Comparison of ENCODE assay signal across 1 cellular context in the genomic region with DNA sequence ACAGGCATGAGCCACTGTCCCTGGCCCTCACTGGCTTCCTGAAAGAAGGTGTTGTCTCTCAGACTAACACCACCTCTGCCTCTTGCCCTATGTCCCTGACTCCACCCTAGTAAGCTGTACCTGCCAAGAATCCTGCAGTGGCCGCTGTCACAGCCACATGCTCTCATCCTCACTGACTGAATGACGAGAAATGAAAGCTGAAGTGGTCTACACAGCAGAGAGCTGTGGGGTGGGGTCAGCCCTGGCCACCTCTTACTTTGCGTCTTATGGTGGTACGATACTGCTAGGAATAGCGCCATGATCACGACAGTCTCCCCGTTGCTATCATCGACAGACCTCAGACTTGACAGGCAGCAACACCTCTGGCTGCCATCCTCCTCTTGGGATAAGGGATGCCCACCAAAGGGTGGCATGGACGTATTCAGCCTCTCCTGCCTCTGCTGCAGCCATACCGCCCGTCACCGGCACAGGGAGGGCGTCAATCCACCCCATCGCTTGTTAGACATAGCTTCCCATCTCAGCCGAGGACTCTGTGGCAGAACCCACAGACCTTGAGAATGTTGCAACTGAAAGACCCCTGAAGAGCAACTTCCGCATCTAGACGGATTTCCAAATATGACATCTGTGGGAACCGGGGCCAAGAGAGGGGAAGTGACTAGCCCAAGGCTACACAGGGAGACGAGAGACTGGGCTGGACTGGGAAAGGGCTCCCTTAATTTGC.
TF ChIP-seq lines count a peak whose summit lies in the region.

No MANE protein-coding gene starts in this region.

TF ChIP-seq in K562, 482 proteins besides CTCF, POLR2A, EP300 and RAD21:
- TF ChIP-seq NR1H2 (CRISPR knock-in tag; IDR thresholded peaks at IDR 0.05) (no peak), SPI1 (IDR thresholded peaks at IDR 0.05; ENCODE audit: borderline replicate concordance, low read depth, low read length) (peak; percentile 50; the same call in 1 of the 2 replicates), ILF3 (IDR thresholded peaks at IDR 0.05; ENCODE audit: borderline replicate concordance) (no peak), L3MBTL2 (IDR thresholded peaks at IDR 0.05) (peak; percentile 19; the same call in 1 of the 2 replicates)
- TF ChIP-seq, protein P1, sequence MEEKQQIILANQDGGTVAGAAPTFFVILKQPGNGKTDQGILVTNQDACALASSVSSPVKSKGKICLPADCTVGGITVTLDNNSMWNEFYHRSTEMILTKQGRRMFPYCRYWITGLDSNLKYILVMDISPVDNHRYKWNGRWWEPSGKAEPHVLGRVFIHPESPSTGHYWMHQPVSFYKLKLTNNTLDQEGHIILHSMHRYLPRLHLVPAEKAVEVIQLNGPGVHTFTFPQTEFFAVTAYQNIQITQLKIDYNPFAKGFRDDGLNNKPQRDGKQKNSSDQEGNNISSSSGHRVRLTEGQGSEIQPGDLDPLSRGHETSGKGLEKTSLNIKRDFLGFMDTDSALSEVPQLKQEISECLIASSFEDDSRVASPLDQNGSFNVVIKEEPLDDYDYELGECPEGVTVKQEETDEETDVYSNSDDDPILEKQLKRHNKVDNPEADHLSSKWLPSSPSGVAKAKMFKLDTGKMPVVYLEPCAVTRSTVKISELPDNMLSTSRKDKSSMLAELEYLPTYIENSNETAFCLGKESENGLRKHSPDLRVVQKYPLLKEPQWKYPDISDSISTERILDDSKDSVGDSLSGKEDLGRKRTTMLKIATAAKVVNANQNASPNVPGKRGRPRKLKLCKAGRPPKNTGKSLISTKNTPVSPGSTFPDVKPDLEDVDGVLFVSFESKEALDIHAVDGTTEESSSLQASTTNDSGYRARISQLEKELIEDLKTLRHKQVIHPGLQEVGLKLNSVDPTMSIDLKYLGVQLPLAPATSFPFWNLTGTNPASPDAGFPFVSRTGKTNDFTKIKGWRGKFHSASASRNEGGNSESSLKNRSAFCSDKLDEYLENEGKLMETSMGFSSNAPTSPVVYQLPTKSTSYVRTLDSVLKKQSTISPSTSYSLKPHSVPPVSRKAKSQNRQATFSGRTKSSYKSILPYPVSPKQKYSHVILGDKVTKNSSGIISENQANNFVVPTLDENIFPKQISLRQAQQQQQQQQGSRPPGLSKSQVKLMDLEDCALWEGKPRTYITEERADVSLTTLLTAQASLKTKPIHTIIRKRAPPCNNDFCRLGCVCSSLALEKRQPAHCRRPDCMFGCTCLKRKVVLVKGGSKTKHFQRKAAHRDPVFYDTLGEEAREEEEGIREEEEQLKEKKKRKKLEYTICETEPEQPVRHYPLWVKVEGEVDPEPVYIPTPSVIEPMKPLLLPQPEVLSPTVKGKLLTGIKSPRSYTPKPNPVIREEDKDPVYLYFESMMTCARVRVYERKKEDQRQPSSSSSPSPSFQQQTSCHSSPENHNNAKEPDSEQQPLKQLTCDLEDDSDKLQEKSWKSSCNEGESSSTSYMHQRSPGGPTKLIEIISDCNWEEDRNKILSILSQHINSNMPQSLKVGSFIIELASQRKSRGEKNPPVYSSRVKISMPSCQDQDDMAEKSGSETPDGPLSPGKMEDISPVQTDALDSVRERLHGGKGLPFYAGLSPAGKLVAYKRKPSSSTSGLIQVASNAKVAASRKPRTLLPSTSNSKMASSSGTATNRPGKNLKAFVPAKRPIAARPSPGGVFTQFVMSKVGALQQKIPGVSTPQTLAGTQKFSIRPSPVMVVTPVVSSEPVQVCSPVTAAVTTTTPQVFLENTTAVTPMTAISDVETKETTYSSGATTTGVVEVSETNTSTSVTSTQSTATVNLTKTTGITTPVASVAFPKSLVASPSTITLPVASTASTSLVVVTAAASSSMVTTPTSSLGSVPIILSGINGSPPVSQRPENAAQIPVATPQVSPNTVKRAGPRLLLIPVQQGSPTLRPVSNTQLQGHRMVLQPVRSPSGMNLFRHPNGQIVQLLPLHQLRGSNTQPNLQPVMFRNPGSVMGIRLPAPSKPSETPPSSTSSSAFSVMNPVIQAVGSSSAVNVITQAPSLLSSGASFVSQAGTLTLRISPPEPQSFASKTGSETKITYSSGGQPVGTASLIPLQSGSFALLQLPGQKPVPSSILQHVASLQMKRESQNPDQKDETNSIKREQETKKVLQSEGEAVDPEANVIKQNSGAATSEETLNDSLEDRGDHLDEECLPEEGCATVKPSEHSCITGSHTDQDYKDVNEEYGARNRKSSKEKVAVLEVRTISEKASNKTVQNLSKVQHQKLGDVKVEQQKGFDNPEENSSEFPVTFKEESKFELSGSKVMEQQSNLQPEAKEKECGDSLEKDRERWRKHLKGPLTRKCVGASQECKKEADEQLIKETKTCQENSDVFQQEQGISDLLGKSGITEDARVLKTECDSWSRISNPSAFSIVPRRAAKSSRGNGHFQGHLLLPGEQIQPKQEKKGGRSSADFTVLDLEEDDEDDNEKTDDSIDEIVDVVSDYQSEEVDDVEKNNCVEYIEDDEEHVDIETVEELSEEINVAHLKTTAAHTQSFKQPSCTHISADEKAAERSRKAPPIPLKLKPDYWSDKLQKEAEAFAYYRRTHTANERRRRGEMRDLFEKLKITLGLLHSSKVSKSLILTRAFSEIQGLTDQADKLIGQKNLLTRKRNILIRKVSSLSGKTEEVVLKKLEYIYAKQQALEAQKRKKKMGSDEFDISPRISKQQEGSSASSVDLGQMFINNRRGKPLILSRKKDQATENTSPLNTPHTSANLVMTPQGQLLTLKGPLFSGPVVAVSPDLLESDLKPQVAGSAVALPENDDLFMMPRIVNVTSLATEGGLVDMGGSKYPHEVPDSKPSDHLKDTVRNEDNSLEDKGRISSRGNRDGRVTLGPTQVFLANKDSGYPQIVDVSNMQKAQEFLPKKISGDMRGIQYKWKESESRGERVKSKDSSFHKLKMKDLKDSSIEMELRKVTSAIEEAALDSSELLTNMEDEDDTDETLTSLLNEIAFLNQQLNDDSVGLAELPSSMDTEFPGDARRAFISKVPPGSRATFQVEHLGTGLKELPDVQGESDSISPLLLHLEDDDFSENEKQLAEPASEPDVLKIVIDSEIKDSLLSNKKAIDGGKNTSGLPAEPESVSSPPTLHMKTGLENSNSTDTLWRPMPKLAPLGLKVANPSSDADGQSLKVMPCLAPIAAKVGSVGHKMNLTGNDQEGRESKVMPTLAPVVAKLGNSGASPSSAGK (IDR thresholded peaks at IDR 0.05), result 0 out of 2 replicates have a peak, but pooled peaks have one; percentile 13
- TF ChIP-seq, protein P2, sequence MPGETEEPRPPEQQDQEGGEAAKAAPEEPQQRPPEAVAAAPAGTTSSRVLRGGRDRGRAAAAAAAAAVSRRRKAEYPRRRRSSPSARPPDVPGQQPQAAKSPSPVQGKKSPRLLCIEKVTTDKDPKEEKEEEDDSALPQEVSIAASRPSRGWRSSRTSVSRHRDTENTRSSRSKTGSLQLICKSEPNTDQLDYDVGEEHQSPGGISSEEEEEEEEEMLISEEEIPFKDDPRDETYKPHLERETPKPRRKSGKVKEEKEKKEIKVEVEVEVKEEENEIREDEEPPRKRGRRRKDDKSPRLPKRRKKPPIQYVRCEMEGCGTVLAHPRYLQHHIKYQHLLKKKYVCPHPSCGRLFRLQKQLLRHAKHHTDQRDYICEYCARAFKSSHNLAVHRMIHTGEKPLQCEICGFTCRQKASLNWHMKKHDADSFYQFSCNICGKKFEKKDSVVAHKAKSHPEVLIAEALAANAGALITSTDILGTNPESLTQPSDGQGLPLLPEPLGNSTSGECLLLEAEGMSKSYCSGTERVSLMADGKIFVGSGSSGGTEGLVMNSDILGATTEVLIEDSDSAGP (CRISPR knock-in tag; IDR thresholded peaks at IDR 0.05), result 0 out of 2 replicates have a peak, but pooled peaks have one; percentile 23
- TF ChIP-seq, protein P3, sequence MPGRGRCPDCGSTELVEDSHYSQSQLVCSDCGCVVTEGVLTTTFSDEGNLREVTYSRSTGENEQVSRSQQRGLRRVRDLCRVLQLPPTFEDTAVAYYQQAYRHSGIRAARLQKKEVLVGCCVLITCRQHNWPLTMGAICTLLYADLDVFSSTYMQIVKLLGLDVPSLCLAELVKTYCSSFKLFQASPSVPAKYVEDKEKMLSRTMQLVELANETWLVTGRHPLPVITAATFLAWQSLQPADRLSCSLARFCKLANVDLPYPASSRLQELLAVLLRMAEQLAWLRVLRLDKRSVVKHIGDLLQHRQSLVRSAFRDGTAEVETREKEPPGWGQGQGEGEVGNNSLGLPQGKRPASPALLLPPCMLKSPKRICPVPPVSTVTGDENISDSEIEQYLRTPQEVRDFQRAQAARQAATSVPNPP (IDR thresholded peaks at IDR 0.05; ENCODE audit: borderline replicate concordance, insufficient read depth, insufficient read length), result no peak
- TF ChIP-seq, protein P4, sequence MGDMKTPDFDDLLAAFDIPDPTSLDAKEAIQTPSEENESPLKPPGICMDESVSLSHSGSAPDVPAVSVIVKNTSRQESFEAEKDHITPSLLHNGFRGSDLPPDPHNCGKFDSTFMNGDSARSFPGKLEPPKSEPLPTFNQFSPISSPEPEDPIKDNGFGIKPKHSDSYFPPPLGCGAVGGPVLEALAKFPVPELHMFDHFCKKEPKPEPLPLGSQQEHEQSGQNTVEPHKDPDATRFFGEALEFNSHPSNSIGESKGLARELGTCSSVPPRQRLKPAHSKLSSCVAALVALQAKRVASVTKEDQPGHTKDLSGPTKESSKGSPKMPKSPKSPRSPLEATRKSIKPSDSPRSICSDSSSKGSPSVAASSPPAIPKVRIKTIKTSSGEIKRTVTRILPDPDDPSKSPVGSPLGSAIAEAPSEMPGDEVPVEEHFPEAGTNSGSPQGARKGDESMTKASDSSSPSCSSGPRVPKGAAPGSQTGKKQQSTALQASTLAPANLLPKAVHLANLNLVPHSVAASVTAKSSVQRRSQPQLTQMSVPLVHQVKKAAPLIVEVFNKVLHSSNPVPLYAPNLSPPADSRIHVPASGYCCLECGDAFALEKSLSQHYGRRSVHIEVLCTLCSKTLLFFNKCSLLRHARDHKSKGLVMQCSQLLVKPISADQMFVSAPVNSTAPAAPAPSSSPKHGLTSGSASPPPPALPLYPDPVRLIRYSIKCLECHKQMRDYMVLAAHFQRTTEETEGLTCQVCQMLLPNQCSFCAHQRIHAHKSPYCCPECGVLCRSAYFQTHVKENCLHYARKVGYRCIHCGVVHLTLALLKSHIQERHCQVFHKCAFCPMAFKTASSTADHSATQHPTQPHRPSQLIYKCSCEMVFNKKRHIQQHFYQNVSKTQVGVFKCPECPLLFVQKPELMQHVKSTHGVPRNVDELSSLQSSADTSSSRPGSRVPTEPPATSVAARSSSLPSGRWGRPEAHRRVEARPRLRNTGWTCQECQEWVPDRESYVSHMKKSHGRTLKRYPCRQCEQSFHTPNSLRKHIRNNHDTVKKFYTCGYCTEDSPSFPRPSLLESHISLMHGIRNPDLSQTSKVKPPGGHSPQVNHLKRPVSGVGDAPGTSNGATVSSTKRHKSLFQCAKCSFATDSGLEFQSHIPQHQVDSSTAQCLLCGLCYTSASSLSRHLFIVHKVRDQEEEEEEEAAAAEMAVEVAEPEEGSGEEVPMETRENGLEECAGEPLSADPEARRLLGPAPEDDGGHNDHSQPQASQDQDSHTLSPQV (IDR thresholded peaks at IDR 0.05), result no peak
